ENCODE assay signal across 8 cellular contexts in genomic region chr17:44218344-44219125, GRCh38. TPM values are rescaled to one million over a fixed set of nuclear protein-coding genes. Genes with fewer than 3 reads are reported as not detected.
DNase-seq lines count a peak whose midpoint lies in the region; ATAC-seq and TF ChIP-seq lines count a peak whose summit lies in the region.

No MANE protein-coding gene starts in this region.

- no peaks in the 10 kb centered on the region for H3K9me3 ChIP-seq in ascending aorta
- no peaks in the 10 kb centered on the region for H3K9me3 ChIP-seq in hepatocyte (ENCODE audit: low read depth)

- peaks cover 46% of the 10 kb centered on the region for H3K79me2 ChIP-seq in hepatocyte

- intact Hi-C loops in ascending aorta (cut with DNase I), result loop anchor here (1.0 to 10.0 kb wide), 4 partner anchors 18 to 286 kb away; partner anchors contain the start of genes GPATCH8 and TMUB2

- peak overlapping the region; percentile 98 for H3K4me3 Mint-ChIP-seq in T-helper 2 cell treated with Interferon-gamma antibody and Interleukin-4, amounts not matched to agents 5 μg/mL and 100 μg/mL, for 36 hours

- ATAC-seq in HG02798 (IDR thresholded peaks at IDR 0.05; ENCODE audit: poor library complexity, unreplicated experiment), result peak; percentile 54
- ATAC-seq in HG03457 (IDR thresholded peaks at IDR 0.05; ENCODE audit: unreplicated experiment), result no peak

- peaks cover 27 to 34% of the 10 kb centered on the region in 2 donors for H3K36me3 ChIP-seq in ascending aorta
- peaks cover 3% of the 10 kb centered on the region for H3K36me3 ChIP-seq in hepatocyte (replicated peaks; ENCODE audit: insufficient read depth, low read depth)

- H2AFZ ChIP-seq in hepatocyte, result peak overlapping the region; percentile 27

- H3K36me3 Mint-ChIP-seq in T-helper 2 cell treated with Interferon-gamma antibody and Interleukin-4, amounts not matched to agents 5 μg/mL and 100 μg/mL, for 36 hours (ENCODE audit: low read depth), result peaks cover 51% of the 10 kb centered on the region

- no peaks in the 10 kb centered on the region for H3K9me2 ChIP-seq in hepatocyte (replicated peaks; ENCODE audit: insufficient read depth)

- DNase-seq in NCI-H1694 treated with DMSO at 0.1 percent for 48 hours (lab: John Stamatoyannopoulos, UW) (peak; percentile 75), ascending aorta (ENCODE audit: low spot score in 2 of 2) (peak; percentile 45 to 92), hepatocyte (ENCODE audit: low spot score) (peak; percentile 96), retina (peak; percentile 91)
- peak; percentile 87 for DNase-seq in T-helper 2 cell treated with Interferon-gamma antibody and Interleukin-4, amounts not matched to agents 5 μg/mL and 100 μg/mL, for 36 hours (ENCODE audit: low spot score)

- peak in 2 of 3 experiments; percentile 79 to 82 for TF ChIP-seq CTCF in ascending aorta (IDR thresholded peaks at IDR 0.05)
- peak; percentile 71 for TF ChIP-seq CTCF in hepatocyte (IDR thresholded peaks at IDR 0.05; ENCODE audit: poor library complexity)

- peak; percentile 68 for TF ChIP-seq POLR2A in GM10847 (IDR thresholded peaks at IDR 0.05; ENCODE audit: extremely low read depth, insufficient read length)

- H3K9me3 Mint-ChIP-seq in T-helper 2 cell treated with Interferon-gamma antibody and Interleukin-4, amounts not matched to agents 5 μg/mL and 100 μg/mL, for 36 hours, result no peaks in the 10 kb centered on the region

- H3K4me2 ChIP-seq in hepatocyte, result peak overlapping the region; percentile 97

- H3K4me3 ChIP-seq in ascending aorta (peak overlapping the region; percentile 88 to 95), hepatocyte (peak overlapping the region; percentile 97)

- H4K20me1 ChIP-seq in hepatocyte (ENCODE audit: insufficient read depth, poor library complexity, severe bottlenecking), result peaks cover 20% of the 10 kb centered on the region

- peak overlapping the region; percentile 88 for H3K27ac Mint-ChIP-seq in T-helper 2 cell treated with Interferon-gamma antibody and Interleukin-4, amounts not matched to agents 5 μg/mL and 100 μg/mL, for 36 hours

- H3K27ac ChIP-seq in ascending aorta (peak overlapping the region; percentile 91 to 99), hepatocyte (peak overlapping the region; percentile 100)

- H3K4me1 ChIP-seq in ascending aorta, result peaks cover 17 to 18% of the 10 kb centered on the region in 2 donors
- peaks cover 21% of the 10 kb centered on the region for H3K4me1 ChIP-seq in hepatocyte (ENCODE audit: insufficient read depth)

- no peaks in the 10 kb centered on the region for H3K27me3 Mint-ChIP-seq in T-helper 2 cell treated with Interferon-gamma antibody and Interleukin-4, amounts not matched to agents 5 μg/mL and 100 μg/mL, for 36 hours (ENCODE audit: low read depth)

- whole genome bisulfite sequencing in hepatocyte (ENCODE audit: low lambda C conversion rate, missing lambda C conversion rate), result 0% methylated on average over 14 of the region's 90 CpGs

- peaks cover 39% of the 10 kb centered on the region for H3K4me1 Mint-ChIP-seq in T-helper 2 cell treated with Interferon-gamma antibody and Interleukin-4, amounts not matched to agents 5 μg/mL and 100 μg/mL, for 36 hours (ENCODE audit: low read depth)

- H3K27me3 ChIP-seq in ascending aorta, result no peaks in the 10 kb centered on the region
- H3K27me3 ChIP-seq in hepatocyte, result no peaks in the 10 kb centered on the region

RNA-seq across cellular contexts. Expression of gene UBTF, which starts 0.9 kb away (rescaled TPM):
- total RNA-seq in ascending aorta, result 25.1 TPM
- total RNA-seq in hepatocyte, result 35.0 and 38.9 TPM in 2 replicates
- 37.2 and 41.1 TPM in 2 replicates for polyA plus RNA-seq in hepatocyte

RNA-seq across cellular contexts. Expression of gene ATXN7L3, which starts 18.9 kb away (rescaled TPM):
- total RNA-seq in ascending aorta, result 62.8 TPM
- 64.0 and 64.3 TPM in 2 replicates for total RNA-seq in hepatocyte
- 28.7 and 29.2 TPM in 2 replicates for polyA plus RNA-seq in hepatocyte

RNA-seq across cellular contexts. Expression of gene TMUB2, which starts 31.8 kb away (rescaled TPM):
- total RNA-seq in ascending aorta (27.9 TPM), hepatocyte (27.7 and 31.3 TPM in 2 replicates)
- polyA plus RNA-seq in hepatocyte, result 46.8 and 54.6 TPM in 2 replicates

RNA-seq across cellular contexts. Expression of gene ASB16, which starts 48.0 kb away (rescaled TPM):
- not detected for total RNA-seq in ascending aorta
- 0.23 TPM in 1 of 2 replicates, not detected in the other for total RNA-seq in hepatocyte
- 0.71 and 2.0 TPM in 2 replicates for polyA plus RNA-seq in hepatocyte

RNA-seq across cellular contexts. Expression of gene SLC4A1, which starts 49.4 kb away (rescaled TPM):
- 2.4 TPM for total RNA-seq in ascending aorta
- not detected in 2 replicates for total RNA-seq in hepatocyte
- polyA plus RNA-seq in hepatocyte, result not detected in 2 replicates
